Comparison of ENCODE assay signal across 2 cellular contexts in genomic region chr6:35321091-35321490, GRCh38.
TF ChIP-seq lines count a peak whose summit lies in the region.

No MANE protein-coding gene starts in this region.

TF ChIP-seq in IMR-90, 13 proteins besides CTCF, POLR2A, EP300 and RAD21:
- TF ChIP-seq RCOR1 (IDR thresholded peaks at IDR 0.05; ENCODE audit: insufficient replicate concordance, low read length) = no peak
- TF ChIP-seq CHD1 (IDR thresholded peaks at IDR 0.05; ENCODE audit: low read depth, low read length) = no peak

TF ChIP-seq in K562, 482 proteins besides CTCF, POLR2A, EP300 and RAD21:
- TF ChIP-seq ELF4 (CRISPR knock-in tag; IDR thresholded peaks at IDR 0.05) (no peak), SRSF3 (IDR thresholded peaks at IDR 0.05; ENCODE audit: insufficient read depth, low read length) (no peak)
TF ChIP-seq in K562: peak in this region for 0.
